In the genomic region with DNA sequence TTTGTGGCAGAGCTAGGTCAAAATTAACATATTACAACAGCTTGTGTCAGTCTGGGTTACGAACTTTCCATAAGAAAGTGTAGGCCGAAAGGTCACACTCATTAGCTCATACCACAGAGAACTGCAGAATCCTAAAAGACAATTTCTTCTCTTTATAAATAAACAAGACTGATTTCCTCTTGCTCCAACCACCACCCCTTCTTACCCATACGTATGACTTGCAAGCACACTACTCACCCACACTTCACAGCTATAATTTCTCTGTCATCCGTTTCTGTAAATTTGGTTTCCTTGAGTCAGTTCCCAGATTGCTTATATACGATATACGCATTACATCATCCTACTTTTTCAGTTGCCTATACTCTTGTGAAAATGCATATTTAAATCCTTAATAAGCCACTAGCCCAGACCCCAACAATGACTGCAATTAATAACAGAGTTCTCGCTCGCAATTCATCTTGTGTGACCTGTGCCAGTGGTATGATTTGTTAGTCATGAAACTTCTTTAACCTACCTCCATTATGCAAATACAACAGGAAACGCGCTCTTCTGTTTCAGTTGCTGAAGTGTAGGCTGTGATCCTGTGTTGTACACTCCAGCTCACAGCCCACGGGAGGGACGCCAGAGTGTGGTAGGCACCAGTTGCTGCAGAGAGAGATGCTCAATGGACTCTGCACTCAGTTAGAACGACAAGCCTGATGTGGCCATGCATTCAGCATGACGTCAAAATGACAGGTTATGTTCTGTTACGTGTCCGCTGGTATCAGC, we compare ENCODE assay signal across 17 cellular contexts.
DNase-seq lines count a peak whose midpoint lies in the region; ATAC-seq, FAIRE-seq and TF ChIP-seq lines count a peak whose summit lies in the region.
"Had no signal": no experiment of that assay in that cellular context is flagged by ENCODE, and none has a peak within 500 bp of the region (broad histone marks: within the 10 kb centered on the region; RNA-seq: fewer than 3 reads in every experiment).

No MANE protein-coding gene starts in this region.

- no peak overlapping the region for H4K91ac ChIP-seq in IMR-90 (ENCODE audit: insufficient read depth, low read depth, low read length)

- no peak overlapping the region for H3K14ac ChIP-seq in IMR-90 (replicated peaks; ENCODE audit: low read depth, low read length)

- H2AFZ ChIP-seq in IMR-90 (replicated peaks; ENCODE audit: low read length, poor library complexity) (no peak overlapping the region), GM12878 (ENCODE audit: control insufficient read depth, low read depth, low read length) (no peak overlapping the region)

- no peaks in the 10 kb centered on the region for H3K79me1 ChIP-seq in IMR-90 (ENCODE audit: low read depth in 1 of 2, low read length in 2 of 2)

- no peaks in the 10 kb centered on the region for H3K9me1 ChIP-seq in IMR-90 (ENCODE audit: insufficient read depth, low read length)

- H2BK120ac ChIP-seq in IMR-90 (ENCODE audit: low read depth, low read length), result no peak overlapping the region

- H3K56ac ChIP-seq in IMR-90 (ENCODE audit: extremely low read depth, insufficient read depth, low read length), result no peak overlapping the region

- ATAC-seq in GM19467 (IDR thresholded peaks at IDR 0.05; ENCODE audit: unreplicated experiment), result peak; percentile 74
- no peak for ATAC-seq in IMR-90 (ENCODE audit: low read depth)
- peak; percentile 80 for ATAC-seq in GM12878
- no peak for ATAC-seq in HG02938 (IDR thresholded peaks at IDR 0.05; ENCODE audit: unreplicated experiment)

- H2BK5ac ChIP-seq in IMR-90 (ENCODE audit: low read depth, low read length, poor library complexity, severe bottlenecking), result no peak overlapping the region

- H4K8ac ChIP-seq in IMR-90 (ENCODE audit: low read depth in 2 of 2, low read length in 2 of 2), result no peak overlapping the region

- H3K9me3 ChIP-seq in IMR-90 (ENCODE audit: control insufficient read depth, insufficient read depth, low read length) (no peaks in the 10 kb centered on the region), GM12878 (replicated peaks; ENCODE audit: control insufficient read depth, insufficient read depth, low read length) (no peaks in the 10 kb centered on the region)
- H3K9me3 ChIP-seq: tibial artery had no signal

- no peak for TF ChIP-seq POLR2A in IMR-90 (IDR thresholded peaks at IDR 0.05; ENCODE audit: low read depth, low read length)
- TF ChIP-seq POLR2A in GM12878 (IDR thresholded peaks at IDR 0.05; ENCODE audit: low read depth, low read length), result no peak

- in situ Hi-C loops in IMR-90 (cut with MboI; ENCODE audit: low sequenced_read_pairs), result no loop called here
- in situ Hi-C loops in GM12878 (cut with MboI), result no loop called here

- TF ChIP-seq RAD21 in IMR-90 (IDR thresholded peaks at IDR 0.05; ENCODE audit: low read length) (no peak), GM12878 (IDR thresholded peaks at IDR 0.05; ENCODE audit: insufficient read depth, low read depth, low read length) (no peak)

- no peak overlapping the region for H2BK15ac ChIP-seq in IMR-90 (ENCODE audit: low read depth, low read length)

- H3K9ac ChIP-seq in IMR-90 (ENCODE audit: low read depth, low read length), result no peak overlapping the region
- no peak overlapping the region for H3K9ac ChIP-seq in GM12878 (ENCODE audit: control insufficient read depth, insufficient read depth, low read length)

- no peak overlapping the region for H2AK5ac ChIP-seq in IMR-90 (ENCODE audit: low read depth, low read length)

- DNase-seq in IMR-90 (peak; percentile 1), GM12878 (ENCODE audit: low read depth, low spot score) (no peak), retina (peak; percentile 29), SK-N-DZ (ENCODE audit: low spot score) (no peak), cerebellar cortex (ENCODE audit: low spot score) (no peak)
- DNase-seq in stimulated activated CD4-positive, alpha-beta T cell treated with anti-CD3 and anti-CD28 coated beads, Interleukin-4, amount 100 ng/mL, for 1 hour, result no peak
- DNase-seq: activated CD8-positive, alpha-beta memory T cell treated with anti-CD3 and anti-CD28 coated beads, Interleukin-2, amount 50 U/mL, for 48 hours; CD8-positive, alpha-beta memory T cell; effector CD4-positive, alpha-beta T cell; foreskin melanocyte; GF-D8; naive B cell; SHP77; tibial artery had no signal

- SMC1A ChIA-PET in GM12878 (lab: Charles Lee; ENCODE audit: uncharacterized antibody, unreplicated experiment), result interaction anchor here (1.6 kb wide), 1 partner anchor 9 kb away, joined by 5 read pairs; no protein-coding TSS in a partner anchor

- H3K4me2 ChIP-seq in IMR-90 (ENCODE audit: low read depth, low read length) (no peak overlapping the region), GM12878 (ENCODE audit: control insufficient read depth, insufficient read depth) (no peak overlapping the region)

- H2BK20ac ChIP-seq in IMR-90 (ENCODE audit: low read depth, low read length), result no peak overlapping the region

- POLR2A ChIA-PET in IMR-90 (lab: Charles Lee; ENCODE audit: unreplicated experiment), result no interaction called here
- POLR2A ChIA-PET in GM12878 (lab: Charles Lee), result no interaction called here

- 48% methylated on average over 4 of the region's 16 CpGs; no CpG with 5 or more reads in 1 of the 2 experiments for WGBS in IMR-90 (ENCODE audit: extremely low coverage in 2 of 2, insufficient read length in 1 of 2), 2 experiments
- WGBS in GM12878 (ENCODE audit: insufficient coverage, insufficient replicate concordance, low lambda C conversion rate, missing lambda C conversion rate), result 30% methylated on average over 16 of the region's 16 CpGs

- H3K4me1 ChIP-seq in IMR-90 (ENCODE audit: control insufficient read depth, insufficient read depth, low read length) (no peaks in the 10 kb centered on the region), GM12878 (ENCODE audit: control insufficient read depth, insufficient read depth, low read length) (no peaks in the 10 kb centered on the region)
- H3K4me1 ChIP-seq: tibial artery had no signal

- H3K36me3 ChIP-seq in IMR-90 (ENCODE audit: control insufficient read depth, insufficient read depth, low read length), result no peaks in the 10 kb centered on the region
- H3K36me3 ChIP-seq in GM12878 (ENCODE audit: control insufficient read depth in 2 of 2, insufficient read depth in 2 of 2, low read length in 1 of 2), result no peaks in the 10 kb centered on the region
- H3K36me3 ChIP-seq: tibial artery had no signal

- H4K5ac ChIP-seq in IMR-90 (ENCODE audit: low read depth, low read length), result no peak overlapping the region

- H3K27me3 ChIP-seq in IMR-90 (ENCODE audit: control insufficient read depth, insufficient read depth, low read length) (no peaks in the 10 kb centered on the region), GM12878 (replicated peaks in 1 of 2; ENCODE audit: control insufficient read depth in 2 of 2, insufficient read depth in 2 of 2, low read length in 1 of 2) (no peaks in the 10 kb centered on the region)
- H3K27me3 ChIP-seq: tibial artery had no signal

- TF ChIP-seq EP300 in GM12878 (IDR thresholded peaks at IDR 0.05; ENCODE audit: borderline replicate concordance in 1 of 2, control insufficient read depth in 1 of 2, low read depth in 2 of 2, low read length in 2 of 2), result no peak

- no peaks in the 10 kb centered on the region for H3K79me2 ChIP-seq in GM12878 (ENCODE audit: control insufficient read depth, insufficient read depth, low read length)

- no peak overlapping the region for H3K18ac ChIP-seq in IMR-90 (ENCODE audit: low read depth, low read length)

- RAD21 ChIA-PET in GM12878 (lab: Charles Lee; ENCODE audit: unreplicated experiment), result no interaction called here

- dilution Hi-C loops in IMR-90 (cut with HindIII; ENCODE audit: low sequenced_read_pairs, unreplicated experiment), result no loop called here

- H3K27ac ChIP-seq in IMR-90 (ENCODE audit: insufficient read depth, low read length) (no peak overlapping the region), GM12878 (ENCODE audit: control insufficient read depth, insufficient read depth) (no peak overlapping the region)
- H3K27ac ChIP-seq: tibial artery had no signal

- no peak overlapping the region for H3K4ac ChIP-seq in IMR-90 (ENCODE audit: low read depth, low read length)

- no peaks in the 10 kb centered on the region for H4K20me1 ChIP-seq in IMR-90 (ENCODE audit: insufficient read depth, low read length)
- H4K20me1 ChIP-seq in GM12878 (ENCODE audit: control insufficient read depth, insufficient read depth), result no peaks in the 10 kb centered on the region

- H3K23ac ChIP-seq in IMR-90 (ENCODE audit: low read depth, low read length), result no peak overlapping the region

- TF ChIP-seq CTCF in IMR-90 (conservative IDR thresholded peaks at IDR 0.05; ENCODE audit: low read depth, low read length) (no peak), GM12878 (IDR thresholded peaks at IDR 0.05 in 2 of 3, conservative IDR thresholded peaks at IDR 0.05 in 1 of 3; ENCODE audit: control insufficient read depth in 2 of 3, extremely low read depth in 1 of 3, insufficient read depth in 1 of 3, low read depth in 3 of 3, low read length in 3 of 3) (no peak)

- no peak overlapping the region for H2AK9ac ChIP-seq in IMR-90 (replicated peaks; ENCODE audit: low read depth, low read length, poor library complexity)

- H3K4me3 ChIP-seq in IMR-90 (ENCODE audit: insufficient read depth, low read depth, low read length), result no peak overlapping the region
- no peak overlapping the region for H3K4me3 ChIP-seq in GM12878
- H3K4me3 ChIP-seq: tibial artery had no signal

- CTCF ChIA-PET in IMR-90 (lab: Yijun Ruan, JAX) (interaction anchor here (0.5 kb wide), 1 partner anchor 48 kb away, joined by 3 read pairs; no protein-coding TSS in a partner anchor), GM12878 (lab: Yijun Ruan, JAX) (no interaction called here)

- BruUV-seq in IMR-90 (replicated peaks; lab: Mats Ljungman, UMichigan) (no TSS peak), GM12878 (replicated peaks; lab: Mats Ljungman, UMichigan) (no TSS peak)

- FAIRE-seq in GM12878 (lab: Jason Lieb, UNC), result no peak
- FAIRE-seq: TTC549 had no signal

- intact Hi-C loops in IMR-90 (cut with micrococcal nuclease) (no loop called here), GM12878 (cut with micrococcal nuclease; ENCODE audit: unreplicated experiment) (no loop called here)

TF ChIP-seq in IMR-90, 13 proteins besides CTCF, POLR2A, EP300 and RAD21 (continues in another document):
- TF ChIP-seq BHLHE40 (IDR thresholded peaks at IDR 0.05; ENCODE audit: low read depth, low read length), result no peak

TF ChIP-seq in GM12878, 131 proteins besides CTCF, POLR2A, EP300 and RAD21:
- TF ChIP-seq POU2F2 (IDR thresholded peaks at IDR 0.05; ENCODE audit: borderline replicate concordance, low read depth, low read length), result peak; percentile 42; the same call in 1 of the 3 replicates
- no peak for TF ChIP-seq LARP7 (IDR thresholded peaks at IDR 0.05)

Comparison
In these comparisons a context has a peak if more than half of its experiments do, and no peak if none do; other contexts are left out.
1. ATAC-seq: peak in GM19467 (single experiment) and GM12878 (single experiment); none in IMR-90 (single experiment) and HG02938 (single experiment).
2. DNase-seq: peak in IMR-90 (single experiment) and retina (single experiment); none in GM12878 (single experiment), SK-N-DZ (single experiment), stimulated activated CD4-positive, alpha-beta T cell treated with anti-CD3 and anti-CD28 coated beads, Interleukin-4, amount 100 ng/mL, for 1 hour (single experiment) and cerebellar cortex (single experiment).